ENCODE assay signal across 31 cellular contexts in the genomic region with DNA sequence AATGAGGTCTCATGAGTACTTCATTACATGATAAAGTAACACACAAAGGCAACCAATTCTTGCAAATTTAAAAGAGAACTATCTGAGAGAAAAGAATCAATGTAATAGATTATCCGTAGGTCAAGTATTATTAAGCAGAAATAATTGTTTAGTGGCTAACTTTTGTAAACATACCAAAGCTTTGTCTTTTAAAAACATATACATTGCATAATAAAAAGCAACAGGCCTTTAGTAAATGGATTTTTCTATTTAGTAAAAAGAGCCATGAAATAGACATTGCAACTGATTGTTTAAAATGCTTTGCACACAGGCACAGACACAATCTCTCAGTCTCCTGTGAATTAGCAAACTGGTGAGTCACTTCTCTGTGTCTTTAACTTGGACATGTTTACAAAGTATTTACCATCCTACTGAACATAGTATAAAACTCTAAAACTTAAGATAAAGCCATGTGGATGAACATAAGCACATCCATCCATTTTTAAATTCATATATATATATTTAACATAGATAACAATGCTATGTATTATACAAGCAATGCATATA.
DNase-seq lines count a peak whose midpoint lies in the region; ATAC-seq, FAIRE-seq and TF ChIP-seq lines count a peak whose summit lies in the region.
"Had no signal": no experiment of that assay in that cellular context is flagged by ENCODE, and none has a peak within 500 bp of the region (broad histone marks: within the 10 kb centered on the region; RNA-seq: fewer than 3 reads in every experiment).

No MANE protein-coding gene starts in this region.

- H4K8ac ChIP-seq in H1 (ENCODE audit: extremely low read depth, insufficient read depth, low read length) = no peak overlapping the region

- H4K20me1 ChIP-seq in H1 (replicated peaks in 1 of 2; ENCODE audit: control insufficient read depth in 1 of 2, insufficient read depth in 2 of 2, low read length in 2 of 2) = no peaks in the 10 kb centered on the region
- H4K20me1 ChIP-seq: BLaER1 treated with 17β-estradiol and CSF1 and Interleukin-3, amounts not matched to agents 10 nM and 100 nM had no signal

- H3K79me1 ChIP-seq in H1 (ENCODE audit: low read depth, low read length) = no peaks in the 10 kb centered on the region

- no peaks in the 10 kb centered on the region for H3K36me3 ChIP-seq in H1 (ENCODE audit: control insufficient read depth in 2 of 4, insufficient read depth in 4 of 4, low read length in 3 of 4)
- H3K36me3 ChIP-seq: adrenal gland; BLaER1 treated with 17β-estradiol and CSF1 and Interleukin-3, amounts not matched to agents 10 nM and 100 nM; cardiac muscle cell; pancreas had no signal

- no peak overlapping the region for H2BK20ac ChIP-seq in H1 (ENCODE audit: low read length)

- no peak for TF ChIP-seq RAD21 in H1 (IDR thresholded peaks at IDR 0.05 in 1 of 2, conservative IDR thresholded peaks at IDR 0.05 in 1 of 2; ENCODE audit: low read depth in 2 of 2, low read length in 2 of 2)

- H3K4me3 ChIP-seq in H1 (ENCODE audit: extremely low read depth in 1 of 4, insufficient read depth in 2 of 4, low read depth in 3 of 4, low read length in 4 of 4) = no peak overlapping the region
- H3K4me3 ChIP-seq: adrenal gland; BLaER1 treated with 17β-estradiol and CSF1 and Interleukin-3, amounts not matched to agents 10 nM and 100 nM; cardiac muscle cell; hepatocyte; pancreas; SK-N-MC had no signal

- no peak for ATAC-seq in GM21526 (IDR thresholded peaks at IDR 0.05; ENCODE audit: low FRiP score, unreplicated experiment)
- ATAC-seq: activated CD4-positive, alpha-beta T cell treated with anti-CD3 and anti-CD28 coated beads for 36 hours; left ventricle myocardium superior; natural killer cell; pancreas; right cardiac atrium; stimulated activated naive B cell treated with anti-CD40 and anti-IgM and Interleukin-4, amounts not matched to agents 10 μg/mL and 1 μg/mL and 100 μg/mL, for 72 hours; T-helper 17 cell had no signal

- no peak overlapping the region for H2AK5ac ChIP-seq in H1 (ENCODE audit: low read depth, low read length)

- H3K4me2 ChIP-seq in H1 (ENCODE audit: insufficient read depth in 1 of 2, low read depth in 2 of 2, low read length in 2 of 2) = peak overlapping the region; percentile 7 to 17; a peak in 1 of 4 replicates
- H3K4me2 ChIP-seq: BLaER1 treated with 17β-estradiol and CSF1 and Interleukin-3, amounts not matched to agents 10 nM and 100 nM; hepatocyte; KMS-11 had no signal

- H3K23me2 ChIP-seq in H1 (ENCODE audit: low read depth, low read length) = no peaks in the 10 kb centered on the region; the same call in 1 of the 2 replicates

- no peaks in the 10 kb centered on the region for H3K27me3 ChIP-seq in H1 (replicated peaks in 1 of 4; ENCODE audit: control insufficient read depth in 3 of 4, extremely low read depth in 1 of 4, insufficient read depth in 3 of 4, low read length in 3 of 4)
- H3K27me3 ChIP-seq: adrenal gland; BLaER1 treated with 17β-estradiol and CSF1 and Interleukin-3, amounts not matched to agents 10 nM and 100 nM; cardiac muscle cell; hepatocyte; pancreas had no signal

- no peak for TF ChIP-seq POLR2A in H1 (IDR thresholded peaks at IDR 0.05; ENCODE audit: control extremely low read depth in 1 of 2, low read depth in 2 of 2, low read length in 2 of 2)

- no peak overlapping the region for H2BK12ac ChIP-seq in H1 (ENCODE audit: low read depth, low read length)

- no peak overlapping the region for H3K9ac ChIP-seq in H1 (replicated peaks in 1 of 4; ENCODE audit: extremely low read depth in 1 of 4, low read depth in 3 of 4, low read length in 3 of 4)
- H3K9ac ChIP-seq: BLaER1 treated with 17β-estradiol and CSF1 and Interleukin-3, amounts not matched to agents 10 nM and 100 nM; KMS-11 had no signal

- FAIRE-seq in H1 (lab: Jason Lieb, UNC) = no peak
- peak; percentile 62 for FAIRE-seq in islet of Langerhans (lab: Jason Lieb, UNC)
- FAIRE-seq: endometrium, GM12891, pancreas, urothelium cell line had no signal

- H3K23ac ChIP-seq in H1 (ENCODE audit: insufficient read length) = no peak overlapping the region

- 44% methylated on average over 1 of the region's 1 CpG; no CpG with 5 or more reads in 1 of the 2 experiments for WGBS in H1 (ENCODE audit: extremely low coverage in 1 of 2, insufficient coverage in 1 of 2, insufficient read length in 1 of 2, insufficient replicate concordance in 2 of 2, low coverage in 1 of 2, low lambda C conversion rate in 2 of 2, missing lambda C conversion rate in 1 of 2), 2 experiments

- TF ChIP-seq CTCF in H1 (IDR thresholded peaks at IDR 0.05; ENCODE audit: control extremely low read depth in 1 of 3, insufficient read depth in 1 of 3, low read depth in 1 of 3, low read length in 3 of 3) = no peak

- no peak overlapping the region for H4K91ac ChIP-seq in H1 (replicated peaks; ENCODE audit: insufficient read length, low read length)

- H3K9me3 ChIP-seq in H1 (ENCODE audit: insufficient read depth in 2 of 2, low read depth in 1 of 2, low read length in 1 of 2) = no peaks in the 10 kb centered on the region; a peak in 1 of 4 replicates
- H3K9me3 ChIP-seq: adrenal gland; BLaER1 treated with 17β-estradiol and CSF1 and Interleukin-3, amounts not matched to agents 10 nM and 100 nM; pancreas had no signal

- H2BK120ac ChIP-seq in H1 (replicated peaks; ENCODE audit: low read depth, low read length) = no peak overlapping the region

- no peak overlapping the region for H3K4ac ChIP-seq in H1 (replicated peaks; ENCODE audit: insufficient read length, low read depth, low read length)

- peak; percentile 12 for DNase-seq in DMS53 (lab: John Stamatoyannopoulos, UW)
- peak; percentile 27 for DNase-seq in M059J (ENCODE audit: low read depth)
- DNase-seq in H1 (ENCODE audit: low read depth in 1 of 2, low spot score in 2 of 2) = no peak
- no peak for DNase-seq in NCI-H1694 treated with DMSO at 0.1 percent for 48 hours (lab: John Stamatoyannopoulos, UW)
- no peak for DNase-seq in activated CD8-positive, alpha-beta memory T cell treated with anti-CD3 and anti-CD28 coated beads, Interleukin-2, amount 50 U/mL, for 48 hours
- DNase-seq in hypothalamus (lab: John Stamatoyannopoulos, UW) = no peak
- DNase-seq: activated CD4-positive, alpha-beta T cell treated with anti-CD3 and anti-CD28 coated beads for 36 hours; activated naive CD4-positive, alpha-beta T cell; activated T-cell treated with anti-CD3 and anti-CD28 coated beads, Interleukin-2, amount 50 U/mL, for 48 hours; adrenal gland; left ventricle myocardium superior; MV-4-11; natural killer cell; NCI-H187; NCI-H2171 treated with DMSO at 0.1 percent for 48 hours; NCI-H526; pancreas; right cardiac atrium; stimulated activated CD4-positive, alpha-beta T cell treated with anti-CD3 and anti-CD28 coated beads, Interleukin-4, amount 100 ng/mL, for 1 hour; stimulated activated naive B cell treated with anti-CD40 and anti-IgM and Interleukin-4, amounts not matched to agents 10 μg/mL and 1 μg/mL and 100 μg/mL, for 72 hours; T-helper 17 cell had no signal

- peaks cover 0 to 4% (median 0%) of the 10 kb centered on the region in 4 experiments; a peak in 1 of 7 replicates for H3K4me1 ChIP-seq in H1 (replicated peaks in 1 of 4; ENCODE audit: control insufficient read depth in 3 of 4, insufficient read depth in 4 of 4, low read length in 3 of 4)
- H3K4me1 ChIP-seq: adrenal gland; BLaER1 treated with 17β-estradiol and CSF1 and Interleukin-3, amounts not matched to agents 10 nM and 100 nM; pancreas had no signal

- H2BK5ac ChIP-seq in H1 (ENCODE audit: low read depth, low read length) = no peak overlapping the region

- TF ChIP-seq EP300 in H1 (IDR thresholded peaks at IDR 0.05; ENCODE audit: borderline replicate concordance in 1 of 2, low read depth in 2 of 2, low read length in 2 of 2) = no peak

- no peak overlapping the region for H3K56ac ChIP-seq in H1 (replicated peaks; ENCODE audit: insufficient read length, low read depth, low read length)

- no peak overlapping the region for H3K27ac ChIP-seq in H1 (ENCODE audit: low read depth, low read length)
- H3K27ac ChIP-seq: adrenal gland; BLaER1 treated with 17β-estradiol and CSF1 and Interleukin-3, amounts not matched to agents 10 nM and 100 nM; cardiac muscle cell; hepatocyte; KMS-11; pancreas; SK-N-MC had no signal

- H3K14ac ChIP-seq in H1 (ENCODE audit: insufficient read length) = no peak overlapping the region

- no peak overlapping the region for H4K5ac ChIP-seq in H1 (ENCODE audit: insufficient read length, low read depth, low read length)

- H2BK15ac ChIP-seq in H1 (ENCODE audit: low read length) = no peak overlapping the region

- no peak overlapping the region for H3K18ac ChIP-seq in H1 (ENCODE audit: extremely low read depth, low read length)

- POLR2A ChIA-PET in H1 (lab: Charles Lee; ENCODE audit: partially characterized antibody) = no interaction called here

- no peak overlapping the region for H2AFZ ChIP-seq in H1 (ENCODE audit: low read length)
- H2AFZ ChIP-seq: hepatocyte had no signal

- CTCF ChIA-PET in H1 (lab: Charles Lee; ENCODE audit: partially characterized antibody) = no interaction called here

- no peaks in the 10 kb centered on the region for H3K79me2 ChIP-seq in H1 (ENCODE audit: control insufficient read depth in 1 of 2, insufficient read depth in 2 of 2, low read length in 2 of 2)
- H3K79me2 ChIP-seq: hepatocyte had no signal

TF ChIP-seq in H1, 55 proteins besides CTCF, POLR2A, EP300 and RAD21 (continues in another document):
- TF ChIP-seq SRF (IDR thresholded peaks at IDR 0.05; ENCODE audit: low read depth, low read length) (no peak), FOSL1 (IDR thresholded peaks at IDR 0.05; ENCODE audit: insufficient read depth, low read depth, low read length) (no peak), MAFK (IDR thresholded peaks at IDR 0.05; ENCODE audit: low read depth, low read length) (no peak), GTF2F1 (IDR thresholded peaks at IDR 0.05; ENCODE audit: borderline replicate concordance, low read depth, low read length) (no peak), TEAD4 (IDR thresholded peaks at IDR 0.05; ENCODE audit: low read depth, low read length) (no peak), SUZ12 (IDR thresholded peaks at IDR 0.05; ENCODE audit: low read length) (no peak), KDM5A (IDR thresholded peaks at IDR 0.05; ENCODE audit: low read length) (no peak), RBBP5 (IDR thresholded peaks at IDR 0.05; ENCODE audit: borderline replicate concordance, low read depth, low read length) (no peak), BRCA1 (IDR thresholded peaks at IDR 0.05; ENCODE audit: low read depth, low read length) (no peak), TAF1 (IDR thresholded peaks at IDR 0.05; ENCODE audit: low read depth, low read length) (no peak), YY1 (IDR thresholded peaks at IDR 0.05; ENCODE audit: low read depth, low read length) (no peak), SIRT6 (IDR thresholded peaks at IDR 0.05; ENCODE audit: low read length) (no peak), CBX8 (IDR thresholded peaks at IDR 0.05; ENCODE audit: borderline replicate concordance, low read depth, low read length) (no peak), JUND (IDR thresholded peaks at IDR 0.05; ENCODE audit: low read length) (no peak), RFX5 (IDR thresholded peaks at IDR 0.05; ENCODE audit: borderline replicate concordance, low read depth, low read length) (no peak), SP1 (IDR thresholded peaks at IDR 0.05; ENCODE audit: low read depth, low read length) (no peak), JUN (IDR thresholded peaks at IDR 0.05; ENCODE audit: low read depth, low read length) (no peak)

Comparison
In these comparisons a context has a peak if more than half of its experiments do, and no peak if none do; other contexts are left out.
1. DNase-seq: peak in DMS53 (single experiment) and M059J (single experiment); none in H1 (0 of 2), NCI-H1694 treated with DMSO at 0.1 percent for 48 hours (single experiment), activated CD8-positive, alpha-beta memory T cell treated with anti-CD3 and anti-CD28 coated beads, Interleukin-2, amount 50 U/mL, for 48 hours (single experiment) and hypothalamus (0 of 51).